In genomic region chr2:127107622-127107999, GRCh38 we compare ENCODE assay signal across 8 cellular contexts. TPM values are rescaled to one million over a fixed set of nuclear protein-coding genes. Genes with fewer than 3 reads are reported as not detected.
DNase-seq lines count a peak whose midpoint lies in the region; ATAC-seq and TF ChIP-seq lines count a peak whose summit lies in the region.

No MANE protein-coding gene starts in this region.

- H3K9me3 Mint-ChIP-seq in memory B cell: no peaks in the 10 kb centered on the region

- H3K27ac ChIP-seq in caudate nucleus (ENCODE audit: low read depth, low read length) (peak overlapping the region; percentile 95), upper lobe of right lung (peak overlapping the region; percentile 71)

- no peaks in the 10 kb centered on the region for H3K27me3 ChIP-seq in upper lobe of right lung

- H3K36me3 Mint-ChIP-seq in memory B cell: no peaks in the 10 kb centered on the region

- peaks cover 4% of the 10 kb centered on the region for H3K4me1 Mint-ChIP-seq in memory B cell

- peaks cover 4% of the 10 kb centered on the region for H3K4me1 ChIP-seq in upper lobe of right lung

- peaks cover 2% of the 10 kb centered on the region for H3K27me3 Mint-ChIP-seq in memory B cell

- no peaks in the 10 kb centered on the region for H3K9me3 ChIP-seq in upper lobe of right lung

- H3K27ac Mint-ChIP-seq in memory B cell: peak overlapping the region; percentile 55

- H3K36me3 ChIP-seq in upper lobe of right lung: no peaks in the 10 kb centered on the region

- peak; percentile 18 for TF ChIP-seq CTCF in upper lobe of right lung (IDR thresholded peaks at IDR 0.05)

- peak; percentile 55 for DNase-seq in COLO668 (lab: John Stamatoyannopoulos, UW; ENCODE audit: unreplicated experiment)
- DNase-seq in NCI-H1694 treated with DMSO at 0.1 percent for 48 hours (lab: John Stamatoyannopoulos, UW): peak; percentile 56
- peak in 2 of 61 donors; percentile 64 to 78 for DNase-seq in caudate nucleus (lab: John Stamatoyannopoulos, UW)
- no peak for DNase-seq in memory B cell (ENCODE audit: low spot score in 2 of 2)
- no peak for DNase-seq in upper lobe of right lung
- no peak for DNase-seq in T1000 (lab: John Stamatoyannopoulos, UW)
- DNase-seq in NCI-H146 (lab: John Stamatoyannopoulos, UW): no peak

- peak overlapping the region; percentile 95 for H3K4me3 Mint-ChIP-seq in memory B cell

- H3K4me3 ChIP-seq in upper lobe of right lung: peak overlapping the region; percentile 90

- peak; percentile 7 for ATAC-seq in GM21619 (IDR thresholded peaks at IDR 0.05; ENCODE audit: unreplicated experiment)
- peak; percentile 34 for ATAC-seq in memory B cell (ENCODE audit: low read depth)
- ATAC-seq in upper lobe of right lung: no peak

- intact Hi-C loops in upper lobe of right lung (cut with DNase I): loop anchor here (5.0 kb wide), 1 partner anchor 40 kb away; no protein-coding TSS in a partner anchor

RNA-seq across cellular contexts. Expression of gene BIN1, which starts 0.7 kb away (rescaled TPM):
- 33.4 TPM for total RNA-seq in upper lobe of right lung

Comparison
In these comparisons a context has a peak if more than half of its experiments do, and no peak if none do; other contexts are left out.
1. DNase-seq: peak in COLO668 (single experiment) and NCI-H1694 treated with DMSO at 0.1 percent for 48 hours (single experiment); none in memory B cell (0 of 2), upper lobe of right lung (single experiment), T1000 (single experiment) and NCI-H146 (single experiment).